Comparison of ENCODE assay signal across 17 cellular contexts in genomic region chr2:224577541-224577940, GRCh38.
"Had no signal": no experiment of that assay in that cellular context is flagged by ENCODE, and none has a peak within 500 bp of the region (broad histone marks: within the 10 kb centered on the region; RNA-seq: fewer than 3 reads in every experiment).

No MANE protein-coding gene starts in this region.

- H3K36me3 ChIP-seq: ovary, right lobe of liver, stomach, upper lobe of right lung had no signal

- DNase-seq: activated naive CD4-positive, alpha-beta T cell treated with anti-CD3 and anti-CD28 coated beads, Interleukin-2, amount 50 U/mL, for 16 hours; amygdala; body of pancreas; dermis blood vessel endothelial cell; effector memory CD8-positive, alpha-beta T cell; foreskin melanocyte; head of caudate nucleus; immature natural killer cell; ovary; right lobe of liver; stomach; testis; upper lobe of right lung had no signal

- H3K27ac Mint-ChIP-seq: activated T-helper 2 cell treated with anti-CD3 and anti-CD28 coated beads, Interferon-gamma antibody, Interleukin-2, Interleukin-4, amounts not matched to agents 10 μg/mL and 5 μg/mL and 100 μg/mL, durations not matched to agents 14 hours and 24 hours and 36 hours; mesothelial cell of epicardium had no signal

- H3K27me3 Mint-ChIP-seq: effector memory CD8-positive, alpha-beta T cell had no signal

- H3K4me3 ChIP-seq: body of pancreas, ovary, right lobe of liver, smooth muscle cell, stomach, testis, upper lobe of right lung had no signal

- H3K27ac ChIP-seq: body of pancreas, epithelial cell of prostate, ovary, right lobe of liver, stomach, testis, upper lobe of right lung had no signal

- H3K36me3 Mint-ChIP-seq: immature natural killer cell, mesothelial cell of epicardium had no signal

- ATAC-seq: body of pancreas; effector memory CD8-positive, alpha-beta T cell; right lobe of liver; upper lobe of right lung had no signal

- H3K9me3 ChIP-seq: body of pancreas, ovary, right lobe of liver, stomach, testis, upper lobe of right lung had no signal

- H3K9me3 Mint-ChIP-seq: activated T-helper 2 cell treated with anti-CD3 and anti-CD28 coated beads, Interferon-gamma antibody, Interleukin-2, Interleukin-4, amounts not matched to agents 10 μg/mL and 5 μg/mL and 100 μg/mL, durations not matched to agents 14 hours and 24 hours and 36 hours; effector memory CD8-positive, alpha-beta T cell; immature natural killer cell; mesothelial cell of epicardium had no signal

- H3K4me3 Mint-ChIP-seq: mesothelial cell of epicardium had no signal

- H3K27me3 ChIP-seq: body of pancreas, ovary, right lobe of liver, stomach, testis, upper lobe of right lung had no signal
